1 cellular context compared by ENCODE assay signal in genomic region chr1:180652791-180653190, GRCh38.
TF ChIP-seq lines count a peak whose summit lies in the region.

No MANE protein-coding gene starts in this region.

TF ChIP-seq in SK-N-SH treated with all-trans-retinoic acid at 6 μM for 48 hours, 23 proteins besides CTCF, POLR2A, EP300 and RAD21 (continued from another document):
- TF ChIP-seq CSRNP3 (CRISPR knock-in tag; IDR thresholded peaks at IDR 0.05): no peak
- TF ChIP-seq TOX (CRISPR knock-in tag; IDR thresholded peaks at IDR 0.05; ENCODE audit: borderline replicate concordance): no peak
- TF ChIP-seq POU6F1 (CRISPR knock-in tag; IDR thresholded peaks at IDR 0.05; ENCODE audit: borderline replicate concordance, low read depth): no peak
- TF ChIP-seq ZNF70 (CRISPR knock-in tag; IDR thresholded peaks at IDR 0.05): no peak
- TF ChIP-seq CSDC2 (CRISPR knock-in tag; IDR thresholded peaks at IDR 0.05): no peak
- TF ChIP-seq CREB5 (CRISPR knock-in tag; IDR thresholded peaks at IDR 0.05; ENCODE audit: low read depth): no peak
- TF ChIP-seq ESRRG (CRISPR knock-in tag; IDR thresholded peaks at IDR 0.05): no peak
